In genomic region chr10:127117125-127117524, GRCh38 we compare ENCODE assay signal across 8 cellular contexts.
DNase-seq lines count a peak whose midpoint lies in the region; ATAC-seq and TF ChIP-seq lines count a peak whose summit lies in the region.

No MANE protein-coding gene starts in this region.

- H3K14ac ChIP-seq in neuronal stem cell (ENCODE audit: low read length) = no peak overlapping the region

- no peak overlapping the region for H2BK120ac ChIP-seq in neuronal stem cell (ENCODE audit: low read depth, low read length)

- peaks cover 21% of the 10 kb centered on the region for H3K36me3 Mint-ChIP-seq in endodermal cell (ENCODE audit: low read depth)

- no peak overlapping the region for H3K4me3 ChIP-seq in endodermal cell (ENCODE audit: low read length)
- no peak overlapping the region for H3K4me3 ChIP-seq in neuronal stem cell (ENCODE audit: low read length in 2 of 2)

- no peaks in the 10 kb centered on the region for H3K79me1 ChIP-seq in neuronal stem cell (ENCODE audit: low read depth, low read length)

- no peak overlapping the region for H4K91ac ChIP-seq in neuronal stem cell (ENCODE audit: low read depth, low read length, poor library complexity)

- peak; percentile 68 for DNase-seq in GM03348 (ENCODE audit: low spot score)
- peak; percentile 31 for DNase-seq in NAMALWA (ENCODE audit: low spot score)
- peak; percentile 93 for DNase-seq in endodermal cell
- DNase-seq in neuronal stem cell (ENCODE audit: low spot score) = peak; percentile 65
- no peak for DNase-seq in mesenteric fat pad (ENCODE audit: low spot score)
- DNase-seq in NCI-H2227 (lab: John Stamatoyannopoulos, UW; ENCODE audit: unreplicated experiment) = no peak

- no peaks in the 10 kb centered on the region for H3K9me3 Mint-ChIP-seq in endodermal cell

- no peak overlapping the region for H2BK12ac ChIP-seq in neuronal stem cell (ENCODE audit: low read length)

- no peak overlapping the region for H3K23ac ChIP-seq in neuronal stem cell (ENCODE audit: low read depth, low read length, poor library complexity)

- H3K27me3 ChIP-seq in endodermal cell (ENCODE audit: control insufficient read depth, insufficient read depth, low read length, poor library complexity, severe bottlenecking) = no peaks in the 10 kb centered on the region
- H3K27me3 ChIP-seq in neuronal stem cell (ENCODE audit: control insufficient read depth in 3 of 3, insufficient read depth in 3 of 3, low read depth in 1 of 3, low read length in 3 of 3) = no peaks in the 10 kb centered on the region

- no peak overlapping the region for H3K4ac ChIP-seq in neuronal stem cell (ENCODE audit: low read length)

- peaks cover 16% of the 10 kb centered on the region for H3K36me3 ChIP-seq in endodermal cell (ENCODE audit: control insufficient read depth, insufficient read depth, low read length)
- peaks cover 0 to 31% of the 10 kb centered on the region in 2 donors for H3K36me3 ChIP-seq in neuronal stem cell (replicated peaks in 1 of 2; ENCODE audit: control insufficient read depth in 2 of 2, insufficient read depth in 2 of 2, low read length in 2 of 2)

- no peak overlapping the region for H4K8ac ChIP-seq in neuronal stem cell (ENCODE audit: low read depth, low read length)

- no peak for TF ChIP-seq CTCF in endodermal cell (conservative IDR thresholded peaks at IDR 0.05)

- H3K9me3 ChIP-seq in endodermal cell (ENCODE audit: control insufficient read depth, low read length) = no peaks in the 10 kb centered on the region
- no peaks in the 10 kb centered on the region for H3K9me3 ChIP-seq in neuronal stem cell (replicated peaks in 1 of 2; ENCODE audit: control insufficient read depth in 2 of 2, insufficient read depth in 1 of 2, low read depth in 1 of 2, low read length in 2 of 2)

- H3K9ac ChIP-seq in endodermal cell (ENCODE audit: extremely low read depth, low read length, poor library complexity, severe bottlenecking) (no peak overlapping the region), neuronal stem cell (ENCODE audit: low read depth, low read length, poor library complexity) (no peak overlapping the region)

- no peak overlapping the region for H3K4me3 Mint-ChIP-seq in endodermal cell

- H3K27ac ChIP-seq in endodermal cell (ENCODE audit: low read depth, low read length) (no peak overlapping the region), neuronal stem cell (replicated peaks; ENCODE audit: low read length) (no peak overlapping the region)

- WGBS in endodermal cell (ENCODE audit: insufficient coverage in 1 of 2, insufficient read length in 1 of 2), 2 experiments = 73% methylated on average over 4 of the region's 4 CpGs; no CpG with 5 or more reads in 1 of the 2 experiments
- WGBS in neuronal stem cell (ENCODE audit: extremely low coverage in 2 of 2, insufficient read length in 2 of 2, insufficient replicate concordance in 1 of 2), 2 donors = no CpG with 5 or more reads among the region's 4 CpGs

- no peaks in the 10 kb centered on the region for H3K27me3 Mint-ChIP-seq in endodermal cell (ENCODE audit: insufficient read depth)

- TF ChIP-seq POLR2A in GM18505 (IDR thresholded peaks at IDR 0.05; ENCODE audit: borderline replicate concordance, extremely low read depth, insufficient read depth, insufficient read length) = no peak

- no peak overlapping the region for H2BK15ac ChIP-seq in neuronal stem cell (ENCODE audit: low read length)

- no peak overlapping the region for H2AK5ac ChIP-seq in neuronal stem cell (ENCODE audit: low read depth, low read length)

- no peaks in the 10 kb centered on the region for H3K4me1 ChIP-seq in endodermal cell (ENCODE audit: control insufficient read depth, insufficient read depth, low read length)
- H3K4me1 ChIP-seq in neuronal stem cell (ENCODE audit: control insufficient read depth in 2 of 2, insufficient read depth in 1 of 2, low read depth in 1 of 2, low read length in 2 of 2) = no peaks in the 10 kb centered on the region

- ATAC-seq in GM19351 (IDR thresholded peaks at IDR 0.05; ENCODE audit: unreplicated experiment) = no peak
- ATAC-seq in GM18505 (IDR thresholded peaks at IDR 0.05; ENCODE audit: unreplicated experiment) = no peak

- no peak overlapping the region for H3K18ac ChIP-seq in neuronal stem cell (ENCODE audit: low read length)

- H3K4me1 Mint-ChIP-seq in endodermal cell = no peaks in the 10 kb centered on the region

- H2AFZ ChIP-seq in neuronal stem cell (ENCODE audit: low read length) = no peak overlapping the region

- H2BK5ac ChIP-seq in neuronal stem cell (ENCODE audit: low read length) = no peak overlapping the region

- H3K27ac Mint-ChIP-seq in endodermal cell = no peak overlapping the region

- H3K4me2 ChIP-seq in neuronal stem cell (ENCODE audit: insufficient read depth, low read length, poor library complexity, severe bottlenecking) = no peak overlapping the region

Comparison
In these comparisons a context has a peak if more than half of its experiments do, and no peak if none do; other contexts are left out.
1. DNase-seq: peak in GM03348 (single experiment), NAMALWA (single experiment), endodermal cell (single experiment) and neuronal stem cell (single experiment); none in mesenteric fat pad (single experiment) and NCI-H2227 (single experiment).